Comparison of ENCODE assay signal across 2 cellular contexts in genomic region chr3:149534671-149535394, GRCh38.
TF ChIP-seq lines count a peak whose summit lies in the region.

No MANE protein-coding gene starts in this region.

TF ChIP-seq in SK-N-SH, 30 proteins besides CTCF, POLR2A, EP300 and RAD21 (continued from another document):
- TF ChIP-seq ZBTB33 (IDR thresholded peaks at IDR 0.05; ENCODE audit: borderline replicate concordance, low read depth) = no peak

TF ChIP-seq in SK-N-SH treated with all-trans-retinoic acid at 6 μM for 48 hours, 23 proteins besides CTCF, POLR2A, EP300 and RAD21 (continued from another document):
- TF ChIP-seq PATZ1 (CRISPR knock-in tag; IDR thresholded peaks at IDR 0.05; ENCODE audit: borderline replicate concordance) = no peak
- TF ChIP-seq ISL1 (CRISPR knock-in tag; IDR thresholded peaks at IDR 0.05) = no peak
- TF ChIP-seq ARNTL (CRISPR knock-in tag; IDR thresholded peaks at IDR 0.05; ENCODE audit: borderline replicate concordance, low read depth) = no peak
